9 cellular contexts compared by ENCODE assay signal in genomic region chr6:142927904-142928303, GRCh38. TPM values are rescaled to one million over a fixed set of nuclear protein-coding genes. Genes with fewer than 3 reads are reported as not detected.
A peak's percentile ranks its signal among the peaks of the same experiment; 100 is the strongest.
DNase-seq lines count a peak whose midpoint lies in the region; ATAC-seq and TF ChIP-seq lines count a peak whose summit lies in the region.
"Had no signal": no experiment of that assay in that cellular context is flagged by ENCODE, and none has a peak within 500 bp of the region (broad histone marks: within the 10 kb centered on the region; RNA-seq: fewer than 3 reads in every experiment).

No MANE protein-coding gene starts in this region.

- H3K36me3 Mint-ChIP-seq in activated naive CD4-positive, alpha-beta T cell treated with anti-CD3 and anti-CD28 coated beads, Interleukin-2, amount 10 ng/mL, durations not matched to agents 7 days and 5 days: peaks cover 22% of the 10 kb centered on the region
- peaks cover 3% of the 10 kb centered on the region for H3K36me3 Mint-ChIP-seq in activated B cell treated with CpG ODN at 0.5 μM for 24 hours (ENCODE audit: low read depth)

- no peaks in the 10 kb centered on the region for H3K9me3 ChIP-seq in thymus (ENCODE audit: control insufficient read depth)

- H3K4me1 ChIP-seq in foreskin keratinocyte: peaks cover 26% of the 10 kb centered on the region
- peaks cover 10% of the 10 kb centered on the region for H3K4me1 ChIP-seq in thymus (ENCODE audit: control insufficient read depth, insufficient read depth, low read length)

- peak; percentile 40 for DNase-seq in activated naive CD4-positive, alpha-beta T cell treated with anti-CD3 and anti-CD28 coated beads, Interleukin-2, amount 10 ng/mL, durations not matched to agents 7 days and 5 days
- DNase-seq in activated naive CD4-positive, alpha-beta T cell treated with anti-CD3 and anti-CD28 coated beads, Interleukin-2, amount 50 U/mL, for 16 hours: no peak
- DNase-seq in activated B cell treated with CpG ODN at 0.5 μM for 24 hours (no peak), foreskin keratinocyte (no peak), posterior vena cava (ENCODE audit: low spot score) (no peak), NCI-H524 treated with DMSO at 0.1 percent for 48 hours (lab: John Stamatoyannopoulos, UW) (no peak)
- DNase-seq: AML-193 had no signal

- peak overlapping the region; percentile 93 for H3K27ac Mint-ChIP-seq in activated naive CD4-positive, alpha-beta T cell treated with anti-CD3 and anti-CD28 coated beads, Interleukin-2, amount 10 ng/mL, durations not matched to agents 7 days and 5 days
- H3K27ac Mint-ChIP-seq in activated B cell treated with CpG ODN at 0.5 μM for 24 hours: peak overlapping the region; percentile 93

- H3K9me3 Mint-ChIP-seq in activated naive CD4-positive, alpha-beta T cell treated with anti-CD3 and anti-CD28 coated beads, Interleukin-2, amount 10 ng/mL, durations not matched to agents 7 days and 5 days: no peaks in the 10 kb centered on the region
- no peaks in the 10 kb centered on the region for H3K9me3 Mint-ChIP-seq in activated B cell treated with CpG ODN at 0.5 μM for 24 hours

- no peak for TF ChIP-seq CTCF in activated B cell treated with CpG ODN at 0.5 μM for 24 hours (IDR thresholded peaks at IDR 0.05)
- no peak for TF ChIP-seq CTCF in foreskin keratinocyte (conservative IDR thresholded peaks at IDR 0.05)

- intact Hi-C loops in activated B cell treated with CpG ODN at 0.5 μM for 24 hours (cut with micrococcal nuclease) (loop anchor here (1.0 to 5.0 kb wide), 3 partner anchors 7 to 86 kb away; no protein-coding TSS in a partner anchor), posterior vena cava (cut with DNase I) (no loop called here)

- H3K4me3 ChIP-seq in thymus (ENCODE audit: low read length): peak overlapping the region; percentile 86

- peaks cover 65% of the 10 kb centered on the region for H3K4me1 Mint-ChIP-seq in activated naive CD4-positive, alpha-beta T cell treated with anti-CD3 and anti-CD28 coated beads, Interleukin-2, amount 10 ng/mL, durations not matched to agents 7 days and 5 days
- H3K4me1 Mint-ChIP-seq in activated B cell treated with CpG ODN at 0.5 μM for 24 hours: peaks cover 61% of the 10 kb centered on the region

- 36% methylated on average over 5 of the region's 5 CpGs for WGBS in thymus

- no peaks in the 10 kb centered on the region for H3K27me3 ChIP-seq in foreskin keratinocyte
- H3K27me3 ChIP-seq in thymus (ENCODE audit: control insufficient read depth, insufficient read depth): no peaks in the 10 kb centered on the region

- ATAC-seq in activated B cell treated with CpG ODN at 0.5 μM for 24 hours (ENCODE audit: low read depth): no peak
- no peak for ATAC-seq in foreskin keratinocyte
- no peak for ATAC-seq in GM21423 (IDR thresholded peaks at IDR 0.05; ENCODE audit: unreplicated experiment)

- H3K4me3 Mint-ChIP-seq in activated naive CD4-positive, alpha-beta T cell treated with anti-CD3 and anti-CD28 coated beads, Interleukin-2, amount 10 ng/mL, durations not matched to agents 7 days and 5 days: peak overlapping the region; percentile 93
- peak overlapping the region; percentile 86 for H3K4me3 Mint-ChIP-seq in activated B cell treated with CpG ODN at 0.5 μM for 24 hours

- H3K27me3 Mint-ChIP-seq in activated naive CD4-positive, alpha-beta T cell treated with anti-CD3 and anti-CD28 coated beads, Interleukin-2, amount 10 ng/mL, durations not matched to agents 7 days and 5 days: no peaks in the 10 kb centered on the region
- H3K27me3 Mint-ChIP-seq in activated B cell treated with CpG ODN at 0.5 μM for 24 hours: no peaks in the 10 kb centered on the region

- H3K27ac ChIP-seq in foreskin keratinocyte (peak overlapping the region; percentile 91), thymus (ENCODE audit: low read depth) (peak overlapping the region; percentile 66)

- POLR2A ChIA-PET in activated B cell treated with CpG ODN at 0.5 μM for 24 hours (lab: Charles Lee): interaction anchor here (0.7 to 3.6 kb wide), 12 partner anchors 7 to 108 kb away, joined by 3 to 29 read pairs (median 14); no protein-coding TSS in a partner anchor

- CTCF ChIA-PET in activated naive CD4-positive, alpha-beta T cell treated with anti-CD3 and anti-CD28 coated beads, Interleukin-2, amount 10 ng/mL, durations not matched to agents 7 days and 5 days (lab: Charles Lee): interaction anchor here (1.0 to 6.9 kb wide), 4 partner anchors 15 to 99 kb away, joined by 3 to 39 read pairs (median 4); no protein-coding TSS in a partner anchor
- CTCF ChIA-PET in activated B cell treated with CpG ODN at 0.5 μM for 24 hours (lab: Charles Lee): interaction anchor here (1.0 to 1.2 kb wide), 2 partner anchors 85 to 99 kb away, joined by 3 read pairs; no protein-coding TSS in a partner anchor

- no peaks in the 10 kb centered on the region for H3K36me3 ChIP-seq in thymus (ENCODE audit: control insufficient read depth, insufficient read depth)

RNA-seq across cellular contexts. Expression of gene HIVEP2, which starts 17.1 kb away (rescaled TPM):
- total RNA-seq in activated B cell treated with CpG ODN at 0.5 μM for 24 hours: 22.2 and 25.4 TPM in 2 replicates
- total RNA-seq in foreskin keratinocyte: 19.5 and 19.8 TPM in 2 replicates
- 2.1 and 2.5 TPM in 2 replicates for polyA plus RNA-seq in foreskin keratinocyte
- polyA plus RNA-seq in thymus: 11.6 TPM
- total RNA-seq in posterior vena cava: 10 to 100 TPM; 28.4 to 30.8 TPM
